8 cellular contexts compared by ENCODE assay signal in genomic region chr10:102133373-102134195, GRCh38. TPM values are rescaled to one million over a fixed set of nuclear protein-coding genes. Genes with fewer than 3 reads are reported as not detected.
DNase-seq lines count a peak whose midpoint lies in the region; ATAC-seq and TF ChIP-seq lines count a peak whose summit lies in the region.

No MANE protein-coding gene starts in this region.

- peak overlapping the region; percentile 81 for H3K27ac ChIP-seq in CD4-positive, alpha-beta T cell (ENCODE audit: low read depth, low read length)
- H3K27ac ChIP-seq in HCT116 (ENCODE audit: low read depth, low read length): peak overlapping the region; percentile 98
- H3K27ac ChIP-seq in naive thymus-derived CD4-positive, alpha-beta T cell (ENCODE audit: low read depth, low read length): peak overlapping the region; percentile 89

- BruUV-seq in HCT116 (replicated peaks; lab: Mats Ljungman, UMichigan): no TSS peak

- CTCF ChIA-PET in CD4-positive, alpha-beta T cell (lab: Charles Lee): interaction anchor here (0.9 to 1.6 kb wide), 3 partner anchors 11 to 18 kb away, joined by 6 to 11 read pairs (median 8); partner anchors contain the start of gene NOLC1
- CTCF ChIA-PET in HCT116 (lab: Charles Lee): no interaction called here
- CTCF ChIA-PET in naive thymus-derived CD4-positive, alpha-beta T cell (lab: Charles Lee): no interaction called here

- H3K27me3 Mint-ChIP-seq in CD4-positive, alpha-beta T cell: no peaks in the 10 kb centered on the region
- H3K27me3 Mint-ChIP-seq in naive thymus-derived CD4-positive, alpha-beta T cell: no peaks in the 10 kb centered on the region

- ATAC-seq in CD4-positive, alpha-beta T cell (ENCODE audit: poor library complexity): no peak
- ATAC-seq in HCT116 (peak; percentile 45), HG03039 (IDR thresholded peaks at IDR 0.05; ENCODE audit: unreplicated experiment) (no peak)
- no peak for ATAC-seq in naive thymus-derived CD4-positive, alpha-beta T cell
- peak; percentile 48 for ATAC-seq in stimulated activated naive CD8-positive, alpha-beta T cell treated with anti-CD3 and anti-CD28 coated beads, Interleukin-15, Interleukin-2, amounts not matched to agents 100 U/mL and 50 U/mL, for 24 hours

- POLR2A ChIA-PET in CD4-positive, alpha-beta T cell (lab: Charles Lee): interaction anchor here (0.5 kb wide), 1 partner anchor 330 kb away, joined by 3 read pairs; no protein-coding TSS in a partner anchor
- POLR2A ChIA-PET in HCT116 (lab: Charles Lee): no interaction called here
- POLR2A ChIA-PET in naive thymus-derived CD4-positive, alpha-beta T cell (lab: Charles Lee): interaction anchor here (0.7 to 2.0 kb wide), 2 partner anchors 19 to 25 kb away, joined by 3 to 6 read pairs; partner anchors contain the start of gene NOLC1

- no peaks in the 10 kb centered on the region for H3K9me2 ChIP-seq in HCT116 (ENCODE audit: insufficient read depth)

- TF ChIP-seq RAD21 in HCT116 (IDR thresholded peaks at IDR 0.05; ENCODE audit: low read depth): no peak

- H3K9ac ChIP-seq in HCT116 (ENCODE audit: low read length): peak overlapping the region; percentile 99
- peak overlapping the region; percentile 99 for H3K9ac ChIP-seq in NT2/D1 (ENCODE audit: insufficient read length, low read depth)

- no peaks in the 10 kb centered on the region for H3K27me3 ChIP-seq in CD4-positive, alpha-beta T cell (ENCODE audit: control insufficient read depth, insufficient read depth, low read length)
- no peaks in the 10 kb centered on the region for H3K27me3 ChIP-seq in HCT116 (ENCODE audit: insufficient read depth, low read length)
- H3K27me3 ChIP-seq in NT2/D1 (ENCODE audit: insufficient read depth, insufficient read length): no peaks in the 10 kb centered on the region
- H3K27me3 ChIP-seq in naive thymus-derived CD4-positive, alpha-beta T cell (ENCODE audit: control insufficient read depth in 2 of 2, insufficient read depth in 2 of 2, low read length in 2 of 2): no peaks in the 10 kb centered on the region

- H3K9me3 ChIP-seq in CD4-positive, alpha-beta T cell (ENCODE audit: control insufficient read depth, low read length): no peaks in the 10 kb centered on the region
- H3K9me3 ChIP-seq in HCT116 (ENCODE audit: control insufficient read depth in 1 of 2, insufficient read depth in 1 of 2, low read depth in 1 of 2, low read length in 2 of 2) (no peaks in the 10 kb centered on the region), NT2/D1 (ENCODE audit: insufficient read depth, low read length) (no peaks in the 10 kb centered on the region)
- no peaks in the 10 kb centered on the region for H3K9me3 ChIP-seq in naive thymus-derived CD4-positive, alpha-beta T cell (ENCODE audit: control insufficient read depth in 2 of 3, low read length in 3 of 3)

- no peak for TF ChIP-seq POLR2A in HCT116 (IDR thresholded peaks at IDR 0.05; ENCODE audit: borderline replicate concordance, extremely low read depth, insufficient read depth, insufficient read length)

- H3K4me2 ChIP-seq in HCT116 (ENCODE audit: low read length): peak overlapping the region; percentile 87

- H3K36me3 ChIP-seq in HCT116 (ENCODE audit: control insufficient read depth in 1 of 2, insufficient read depth in 2 of 2, low read length in 2 of 2) (peaks cover 12 to 41% of the 10 kb centered on the region in 2 experiments), NT2/D1 (ENCODE audit: insufficient read depth, insufficient read length, low read length) (peaks cover 46% of the 10 kb centered on the region)
- peaks cover 0 to 19% (median 8%) of the 10 kb centered on the region in 3 experiments for H3K36me3 ChIP-seq in naive thymus-derived CD4-positive, alpha-beta T cell (ENCODE audit: control insufficient read depth in 2 of 3, insufficient read depth in 3 of 3, low read length in 3 of 3)

- H3K79me2 ChIP-seq in HCT116 (ENCODE audit: insufficient read depth, low read length): peaks cover 58% of the 10 kb centered on the region

- H3K4me1 ChIP-seq in HCT116 (ENCODE audit: control insufficient read depth in 1 of 2, insufficient read depth in 2 of 2, low read length in 2 of 2): peaks cover 20 to 33% of the 10 kb centered on the region in 2 experiments
- peaks cover 4% of the 10 kb centered on the region for H3K4me1 ChIP-seq in NT2/D1 (ENCODE audit: insufficient read depth, insufficient read length)
- H3K4me1 ChIP-seq in naive thymus-derived CD4-positive, alpha-beta T cell (ENCODE audit: control insufficient read depth in 2 of 2, insufficient read depth in 2 of 2, low read length in 2 of 2): peaks cover 15 to 26% of the 10 kb centered on the region in 2 donors

- peak overlapping the region; percentile 87 for H3K27ac Mint-ChIP-seq in CD4-positive, alpha-beta T cell
- peak overlapping the region; percentile 89 to 99 (median 96) for H3K27ac Mint-ChIP-seq in naive thymus-derived CD4-positive, alpha-beta T cell

- peak overlapping the region; percentile 98 for H3K4me3 Mint-ChIP-seq in CD4-positive, alpha-beta T cell
- H3K4me3 Mint-ChIP-seq in naive thymus-derived CD4-positive, alpha-beta T cell: peak overlapping the region; percentile 90 to 99 (median 98)

- RAD21 ChIA-PET in HCT116 (lab: Charles Lee; ENCODE audit: low non-redundant PET in 1 of 2, low total read pairs in 2 of 2, uncharacterized antibody in 2 of 2, unreplicated experiment in 2 of 2): no interaction called here

- DNase-seq in CD4-positive, alpha-beta T cell: peak in 5 of 10 experiments; percentile 23 to 48 (median 30)
- DNase-seq in HCT116 (ENCODE audit: low read depth, low spot score): no peak
- DNase-seq in NT2/D1 (ENCODE audit: low read depth, low spot score): no peak
- DNase-seq in activated T-cell treated with anti-CD3 and anti-CD28 coated beads, Interleukin-2, amount 50 U/mL, for 48 hours: peak; percentile 79 to 81
- DNase-seq in fibroblast of peridontal ligament (ENCODE audit: extremely low read depth): peak; percentile 66
- peak in 4 of 9 donors; percentile 26 to 75 (median 28) for DNase-seq in naive thymus-derived CD4-positive, alpha-beta T cell
- peak; percentile 82 for DNase-seq in stimulated activated naive CD8-positive, alpha-beta T cell treated with anti-CD3 and anti-CD28 coated beads, Interleukin-15, Interleukin-2, amounts not matched to agents 100 U/mL and 50 U/mL, for 24 hours

- intact Hi-C loops in CD4-positive, alpha-beta T cell (cut with DNase I, micrococcal nuclease): loop anchor here in 1 of 2 experiments (2.0 to 10.0 kb wide), 5 partner anchors 77 to 781 kb away; partner anchors contain the start of genes ACTR1A, ARMH3, BORCS7 and BTRC
- intact Hi-C loops in HCT116 (cut with micrococcal nuclease): no loop called here
- intact Hi-C loops in naive thymus-derived CD4-positive, alpha-beta T cell (cut with micrococcal nuclease): loop anchor here (1.0 to 5.0 kb wide), 14 partner anchors 19 to 1234 kb away; partner anchors contain the start of genes BORCS7 (in 2 of the 2), OGA (in 2 of the 2), TAF5 (in 2 of the 2) and ARL3 (in 1 of the 2)

- H3K4me1 Mint-ChIP-seq in CD4-positive, alpha-beta T cell (ENCODE audit: low read depth): peaks cover 39% of the 10 kb centered on the region
- peaks cover 29 to 53% (median 47%) of the 10 kb centered on the region in 7 donors for H3K4me1 Mint-ChIP-seq in naive thymus-derived CD4-positive, alpha-beta T cell

- no peaks in the 10 kb centered on the region for H3K9me3 Mint-ChIP-seq in CD4-positive, alpha-beta T cell
- no peaks in the 10 kb centered on the region for H3K9me3 Mint-ChIP-seq in naive thymus-derived CD4-positive, alpha-beta T cell

- no peak for TF ChIP-seq CTCF in CD4-positive, alpha-beta T cell (IDR thresholded peaks at IDR 0.05)
- TF ChIP-seq CTCF in HCT116 (IDR thresholded peaks at IDR 0.05 in 2 of 3, conservative IDR thresholded peaks at IDR 0.05 in 1 of 3; ENCODE audit: borderline replicate concordance in 1 of 3, insufficient read depth in 1 of 3, low read depth in 2 of 3, low read length in 2 of 3): no peak

- H3K36me3 Mint-ChIP-seq in CD4-positive, alpha-beta T cell (ENCODE audit: low read depth): peaks cover 26% of the 10 kb centered on the region
- H3K36me3 Mint-ChIP-seq in naive thymus-derived CD4-positive, alpha-beta T cell: peaks cover 0 to 5% (median 0%) of the 10 kb centered on the region in 5 donors

- no peak overlapping the region for H2AFZ ChIP-seq in HCT116 (ENCODE audit: low read depth, low read length, poor library complexity, severe bottlenecking)

- H4K20me1 ChIP-seq in HCT116 (ENCODE audit: insufficient read depth): peaks cover 35% of the 10 kb centered on the region; the same call in 1 of the 2 replicates

- H3K4me3 ChIP-seq in HCT116 (replicated peaks in 1 of 2; ENCODE audit: low read depth in 1 of 2, low read length in 2 of 2) (peak overlapping the region; percentile 93), NT2/D1 (ENCODE audit: insufficient read length, low read depth) (peak overlapping the region; percentile 90)
- H3K4me3 ChIP-seq in naive thymus-derived CD4-positive, alpha-beta T cell (ENCODE audit: low read length): peak overlapping the region; percentile 80

TF ChIP-seq in HCT116, 20 proteins besides CTCF, POLR2A, EP300 and RAD21:
- TF ChIP-seq SRF (IDR thresholded peaks at IDR 0.05; ENCODE audit: low read depth): no peak
- TF ChIP-seq ZFX (IDR thresholded peaks at IDR 0.05): peak; percentile 52

RNA-seq across cellular contexts. Expression of gene PPRC1, which starts 0.7 kb away (rescaled TPM):
- 10 to 100 TPM; 22.0 to 22.9 TPM for total RNA-seq in CD4-positive, alpha-beta T cell
- total RNA-seq in HCT116 (2021; ENCODE audit: unreplicated experiment): 93.0 TPM
- 54.7 and 57.7 TPM in 2 replicates for polyA plus RNA-seq in HCT116 (2012)
- total RNA-seq in naive thymus-derived CD4-positive, alpha-beta T cell: 10 to 100 TPM; 33.7 to 56.5 (median 40.6) TPM
- polyA plus RNA-seq in naive thymus-derived CD4-positive, alpha-beta T cell: 10 to 100 TPM in 1 of 2 donors, 1 to 10 TPM in 1; 9.7 to 31.0 TPM

RNA-seq across cellular contexts. Expression of gene LDB1, which starts 13.4 kb away (rescaled TPM):
- total RNA-seq in CD4-positive, alpha-beta T cell: 100 to 1,000 TPM; 116 to 117 TPM
- total RNA-seq in HCT116 (2021; ENCODE audit: unreplicated experiment): 63.9 TPM
- polyA plus RNA-seq in HCT116 (2012): 55.1 and 61.6 TPM in 2 replicates
- total RNA-seq in naive thymus-derived CD4-positive, alpha-beta T cell: 100 to 1,000 TPM; 101 to 152 (median 115) TPM
- polyA plus RNA-seq in naive thymus-derived CD4-positive, alpha-beta T cell: 10 to 100 TPM; 26.2 to 45.8 TPM

RNA-seq across cellular contexts. Expression of gene NOLC1, which starts 18.6 kb away (rescaled TPM):
- total RNA-seq in CD4-positive, alpha-beta T cell: 10 to 100 TPM; 34.2 to 36.1 TPM
- 231 TPM for total RNA-seq in HCT116 (2021; ENCODE audit: unreplicated experiment)
- 108 and 121 TPM in 2 replicates for polyA plus RNA-seq in HCT116 (2012)
- total RNA-seq in naive thymus-derived CD4-positive, alpha-beta T cell: 10 to 100 TPM; 45.1 to 98.5 (median 58.8) TPM
- polyA plus RNA-seq in naive thymus-derived CD4-positive, alpha-beta T cell: 10 to 100 TPM; 54.5 to 91.6 TPM

Comparison
In these comparisons a context has a peak if more than half of its experiments do, and no peak if none do; other contexts are left out.
1. ATAC-seq: peak in HCT116 (single experiment) and stimulated activated naive CD8-positive, alpha-beta T cell treated with anti-CD3 and anti-CD28 coated beads, Interleukin-15, Interleukin-2, amounts not matched to agents 100 U/mL and 50 U/mL, for 24 hours (single experiment); none in CD4-positive, alpha-beta T cell (single experiment), naive thymus-derived CD4-positive, alpha-beta T cell (single experiment) and HG03039 (single experiment).
2. DNase-seq: peak in activated T-cell treated with anti-CD3 and anti-CD28 coated beads, Interleukin-2, amount 50 U/mL, for 48 hours (2 of 2), fibroblast of peridontal ligament (single experiment) and stimulated activated naive CD8-positive, alpha-beta T cell treated with anti-CD3 and anti-CD28 coated beads, Interleukin-15, Interleukin-2, amounts not matched to agents 100 U/mL and 50 U/mL, for 24 hours (single experiment); none in HCT116 (single experiment) and NT2/D1 (single experiment).
3. Peak in every context shown above with its lines, with median percentiles within 50 percentile points of each other: H3K27ac ChIP-seq and H3K4me3 ChIP-seq.